16 cellular contexts compared by ENCODE assay signal in the genomic region with DNA sequence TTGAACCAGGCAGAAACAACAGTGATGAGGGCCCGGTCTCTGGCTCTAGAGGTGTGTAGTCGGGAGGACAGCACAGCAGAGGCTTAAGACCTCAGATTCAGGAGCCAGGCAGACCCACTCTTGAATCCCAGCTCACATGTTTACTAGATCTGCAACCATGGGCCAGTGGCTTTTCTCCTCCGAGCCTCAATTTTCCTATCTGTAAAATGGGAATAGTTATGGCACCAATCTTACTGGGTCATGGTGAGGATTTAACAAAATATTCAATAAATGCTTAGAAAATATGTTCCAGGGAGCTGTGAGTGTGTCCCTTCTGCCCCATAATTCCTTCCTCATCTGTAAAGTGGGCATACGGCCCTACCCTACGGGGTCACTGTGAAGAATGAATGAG.
DNase-seq lines count a peak whose midpoint lies in the region; ATAC-seq, FAIRE-seq and TF ChIP-seq lines count a peak whose summit lies in the region.
"Had no signal": no experiment of that assay in that cellular context is flagged by ENCODE, and none has a peak within 500 bp of the region (broad histone marks: within the 10 kb centered on the region; RNA-seq: fewer than 3 reads in every experiment).

No MANE protein-coding gene starts in this region.

- no peaks in the 10 kb centered on the region for H3K27me3 ChIP-seq in CD4-positive, CD25-positive, alpha-beta regulatory T cell (ENCODE audit: control insufficient read depth, insufficient read depth, low read length)
- H3K27me3 ChIP-seq in astrocyte (ENCODE audit: insufficient read depth, low read length): no peaks in the 10 kb centered on the region
- H3K27me3 ChIP-seq: SJCRH30 had no signal

- ATAC-seq in CD4-positive, CD25-positive, alpha-beta regulatory T cell (ENCODE audit: low read depth in 2 of 2): no peak
- ATAC-seq in left cardiac atrium: no peak
- ATAC-seq: HCT116, Panc1 had no signal

- H3K9me3 Mint-ChIP-seq in CD4-positive, CD25-positive, alpha-beta regulatory T cell: no peaks in the 10 kb centered on the region
- H3K9me3 Mint-ChIP-seq in astrocyte (ENCODE audit: unreplicated experiment): no peaks in the 10 kb centered on the region
- H3K9me3 Mint-ChIP-seq: GM23338 had no signal

- DNase-seq in activated effector memory CD4-positive, alpha-beta T cell treated with anti-CD3 and anti-CD28 coated beads, Interleukin-2, amount 50 U/mL, for 16 hours: peak; percentile 39
- DNase-seq in activated effector memory CD4-positive, alpha-beta T cell treated with Interleukin-2 at 50 U/mL for 16 hours: no peak
- DNase-seq in CD4-positive, CD25-positive, alpha-beta regulatory T cell: no peak
- DNase-seq in astrocyte (ENCODE audit: low read depth) (no peak), substantia nigra (lab: John Stamatoyannopoulos, UW) (no peak), left cardiac atrium (no peak), GM19239 (ENCODE audit: insufficient read length, low spot score) (no peak)
- DNase-seq: NCI-H1694, NCI-H2081 treated with DMSO at 0.1 percent for 48 hours had no signal

- H3K4me2 ChIP-seq in astrocyte (ENCODE audit: low read length): no peak overlapping the region
- H3K4me2 ChIP-seq: GM23338 had no signal

- peak overlapping the region in 2 of 3 donors; percentile 12 to 67 for H3K27ac Mint-ChIP-seq in CD4-positive, CD25-positive, alpha-beta regulatory T cell
- H3K27ac Mint-ChIP-seq in astrocyte (ENCODE audit: unreplicated experiment): peak overlapping the region; percentile 27
- H3K27ac Mint-ChIP-seq: GM23338 had no signal

- H3K4me1 Mint-ChIP-seq in CD4-positive, CD25-positive, alpha-beta regulatory T cell: peaks cover 20 to 53% (median 38%) of the 10 kb centered on the region in 4 donors
- peaks cover 10% of the 10 kb centered on the region for H3K4me1 Mint-ChIP-seq in astrocyte (ENCODE audit: low read depth, unreplicated experiment)

- H3K36me3 Mint-ChIP-seq in CD4-positive, CD25-positive, alpha-beta regulatory T cell: no peaks in the 10 kb centered on the region
- H3K36me3 Mint-ChIP-seq in astrocyte (ENCODE audit: low read depth, unreplicated experiment): no peaks in the 10 kb centered on the region

- no peaks in the 10 kb centered on the region for H3K9me3 ChIP-seq in CD4-positive, CD25-positive, alpha-beta regulatory T cell (ENCODE audit: control insufficient read depth in 2 of 2, low read length in 2 of 2)
- peaks cover 18% of the 10 kb centered on the region for H3K9me3 ChIP-seq in astrocyte (ENCODE audit: insufficient read depth, low read depth, low read length)
- H3K9me3 ChIP-seq: SJCRH30 had no signal

- no peak for FAIRE-seq in astrocyte (lab: Jason Lieb, UNC)
- no peak for FAIRE-seq in GM19239 (lab: Jason Lieb, UNC)
- FAIRE-seq: G401.6, GM12892 had no signal

- peak overlapping the region in 1 of 4 donors; percentile 14 for H3K4me3 Mint-ChIP-seq in CD4-positive, CD25-positive, alpha-beta regulatory T cell
- no peak overlapping the region for H3K4me3 Mint-ChIP-seq in astrocyte (ENCODE audit: unreplicated experiment)
- H3K4me3 Mint-ChIP-seq: GM23338 had no signal

- no peak for TF ChIP-seq CTCF in astrocyte (IDR thresholded peaks at IDR 0.05; ENCODE audit: insufficient read depth, low read depth, low read length)

- H3K36me3 ChIP-seq in CD4-positive, CD25-positive, alpha-beta regulatory T cell (ENCODE audit: control insufficient read depth, insufficient read depth, low read length): no peaks in the 10 kb centered on the region
- H3K36me3 ChIP-seq in astrocyte (ENCODE audit: insufficient read depth, low read length): no peaks in the 10 kb centered on the region
- H3K36me3 ChIP-seq: SJCRH30 had no signal

- no peak overlapping the region for H3K27ac ChIP-seq in CD4-positive, CD25-positive, alpha-beta regulatory T cell (ENCODE audit: insufficient read depth, low read length, poor library complexity, severe bottlenecking)
- H3K27ac ChIP-seq in astrocyte (ENCODE audit: low read depth, low read length): no peak overlapping the region
- H3K27ac ChIP-seq in substantia nigra (ENCODE audit: low read depth, low read length, poor library complexity, severe bottlenecking): peak overlapping the region; percentile 5
- H3K27ac ChIP-seq: C4-2B, SJCRH30 had no signal

- H3K4me3 ChIP-seq in CD4-positive, CD25-positive, alpha-beta regulatory T cell (ENCODE audit: low read depth, low read length): no peak overlapping the region
- no peak overlapping the region for H3K4me3 ChIP-seq in astrocyte (ENCODE audit: insufficient read depth, low read depth, low read length)
- H3K4me3 ChIP-seq: GM23338, SJCRH30 had no signal

- intact Hi-C loops in left cardiac atrium (cut with DNase I): no loop called here

- no peak overlapping the region for H2AFZ ChIP-seq in astrocyte (ENCODE audit: low read depth, low read length)
- H2AFZ ChIP-seq: GM23338 had no signal

- H4K20me1 ChIP-seq in astrocyte (ENCODE audit: insufficient read depth, low read length): no peaks in the 10 kb centered on the region

- H3K27me3 Mint-ChIP-seq in CD4-positive, CD25-positive, alpha-beta regulatory T cell: no peaks in the 10 kb centered on the region
- H3K27me3 Mint-ChIP-seq in astrocyte (ENCODE audit: low read depth, unreplicated experiment): no peaks in the 10 kb centered on the region

- no peaks in the 10 kb centered on the region for H3K79me2 ChIP-seq in astrocyte (ENCODE audit: insufficient read depth, low read length)

- peaks cover 30% of the 10 kb centered on the region for H3K4me1 ChIP-seq in CD4-positive, CD25-positive, alpha-beta regulatory T cell (ENCODE audit: control insufficient read depth, insufficient read depth, low read length, poor library complexity, severe bottlenecking)
- H3K4me1 ChIP-seq in astrocyte (ENCODE audit: insufficient read depth, low read length): peaks cover 50% of the 10 kb centered on the region

- H3K9ac ChIP-seq in astrocyte (ENCODE audit: low read length): no peak overlapping the region
